ENCODE assay signal across 1 cellular context in the genomic region with DNA sequence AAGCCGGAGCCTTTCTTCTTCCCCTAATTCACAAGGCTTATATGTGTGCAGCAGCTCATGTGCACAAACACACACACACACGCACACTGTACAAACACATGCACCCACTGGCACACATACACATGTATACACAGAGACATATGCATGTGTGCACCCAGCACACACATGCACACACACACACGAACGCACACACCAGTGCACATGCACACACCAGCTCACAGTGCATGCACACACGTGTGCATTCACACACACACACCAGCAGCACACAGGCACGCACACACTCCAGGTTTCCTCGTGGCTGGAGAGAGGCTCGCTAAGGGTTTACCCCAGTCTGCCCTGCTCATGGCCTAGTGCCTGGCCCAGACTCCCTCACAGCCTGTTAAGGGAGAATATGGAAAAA.
TF ChIP-seq lines count a peak whose summit lies in the region.

No MANE protein-coding gene starts in this region.

TF ChIP-seq in H1, 55 proteins besides CTCF, POLR2A, EP300 and RAD21 (continued from another document):
- no peak for TF ChIP-seq RFX5 (IDR thresholded peaks at IDR 0.05; ENCODE audit: borderline replicate concordance, low read depth, low read length)
- no peak for TF ChIP-seq EZH2 (IDR thresholded peaks at IDR 0.05; ENCODE audit: low read depth, low read length, severe bottlenecking)
- no peak for TF ChIP-seq KDM1A (IDR thresholded peaks at IDR 0.05; ENCODE audit: borderline replicate concordance, low read length)
- TF ChIP-seq ASH2L (IDR thresholded peaks at IDR 0.05; ENCODE audit: low read length): no peak
